8 cellular contexts compared by ENCODE assay signal in genomic region chr9:98796364-98797101, GRCh38. TPM values are rescaled to one million over a fixed set of nuclear protein-coding genes. Genes with fewer than 3 reads are reported as not detected.
DNase-seq lines count a peak whose midpoint lies in the region; ATAC-seq and TF ChIP-seq lines count a peak whose summit lies in the region.

Gene ANKS6, minus strand, starts transcription at chr9:98796555. Its CDS starts 64 bp downstream, at chr9:98796491.

- H3K4me3 ChIP-seq in left lung: peak within 1 kb of the TSS; percentile 48 to 61

- H3K9me3 ChIP-seq in left lung: no peaks in the 10 kb centered on the region

- peak; percentile 21 to 74 for DNase-seq in NCI-H446 (lab: John Stamatoyannopoulos, UW)
- no peak for DNase-seq in NCI-H446 treated with DMSO at 0.1 percent for 48 hours (lab: John Stamatoyannopoulos, UW)
- peak; percentile 66 for DNase-seq in NCI-H2171 treated with DMSO at 0.1 percent for 48 hours (lab: John Stamatoyannopoulos, UW)
- DNase-seq in activated CD4-positive, alpha-beta T cell treated with anti-CD3 and anti-CD28 coated beads, Interleukin-2, amount 10 ng/mL, durations not matched to agents 24 days and 14 days: peak; percentile 96
- peak; percentile 25 for DNase-seq in cortex of kidney (lab: John Stamatoyannopoulos, UW)
- peak; percentile 80 to 94 for DNase-seq in left lung
- DNase-seq in stimulated activated CD4-positive, alpha-beta T cell treated with anti-CD3 and anti-CD28 coated beads, Interleukin-2, amount 100 ng/mL, for 4 hours (ENCODE audit: low read depth): peak; percentile 76

- H3K4me1 ChIP-seq in left lung: peaks cover 11 to 28% of the 10 kb centered on the region in 2 donors

- peaks cover 18% of the 10 kb centered on the region for H3K9me3 Mint-ChIP-seq in activated CD4-positive, alpha-beta T cell treated with anti-CD3 and anti-CD28 coated beads, Interleukin-2, amount 10 ng/mL, durations not matched to agents 24 days and 14 days

- peak; percentile 91 for ATAC-seq in HG02885 (IDR thresholded peaks at IDR 0.05; ENCODE audit: poor library complexity, unreplicated experiment)
- peak; percentile 93 for ATAC-seq in left lung

- intact Hi-C loops in activated CD4-positive, alpha-beta T cell treated with anti-CD3 and anti-CD28 coated beads, Interleukin-2, amount 10 ng/mL, durations not matched to agents 24 days and 14 days (cut with micrococcal nuclease): no loop called here
- intact Hi-C loops in left lung (cut with DNase I): loop anchor here in 1 of 2 donors (10.0 kb wide), 1 partner anchor 262 kb away; no protein-coding TSS in a partner anchor

- H3K36me3 Mint-ChIP-seq in activated CD4-positive, alpha-beta T cell treated with anti-CD3 and anti-CD28 coated beads, Interleukin-2, amount 10 ng/mL, durations not matched to agents 24 days and 14 days (ENCODE audit: low read depth): peaks cover 3% of the 10 kb centered on the region

- peaks cover 18% of the 10 kb centered on the region for H3K27me3 Mint-ChIP-seq in activated CD4-positive, alpha-beta T cell treated with anti-CD3 and anti-CD28 coated beads, Interleukin-2, amount 10 ng/mL, durations not matched to agents 24 days and 14 days

- peak within 1 kb of the TSS; percentile 67 to 73 for H3K27ac ChIP-seq in left lung

- peaks cover 21% of the 10 kb centered on the region for H3K4me1 Mint-ChIP-seq in activated CD4-positive, alpha-beta T cell treated with anti-CD3 and anti-CD28 coated beads, Interleukin-2, amount 10 ng/mL, durations not matched to agents 24 days and 14 days

- peak; percentile 27 to 58 for TF ChIP-seq CTCF in left lung (IDR thresholded peaks at IDR 0.05)

- H3K27ac Mint-ChIP-seq in activated CD4-positive, alpha-beta T cell treated with anti-CD3 and anti-CD28 coated beads, Interleukin-2, amount 10 ng/mL, durations not matched to agents 24 days and 14 days: peak within 1 kb of the TSS; percentile 59

- H3K27me3 ChIP-seq in left lung: peaks cover 0 to 19% of the 10 kb centered on the region in 2 donors

- peak within 1 kb of the TSS; percentile 87 for H3K4me3 Mint-ChIP-seq in activated CD4-positive, alpha-beta T cell treated with anti-CD3 and anti-CD28 coated beads, Interleukin-2, amount 10 ng/mL, durations not matched to agents 24 days and 14 days

- H3K36me3 ChIP-seq in left lung: no peaks in the 10 kb centered on the region

RNA-seq across cellular contexts. Expression of gene ANKS6, which starts in this region (rescaled TPM):
- total RNA-seq in activated CD4-positive, alpha-beta T cell treated with anti-CD3 and anti-CD28 coated beads, Interleukin-2, amount 10 ng/mL, durations not matched to agents 24 days and 14 days: 13.4 and 13.6 TPM in 2 replicates
- total RNA-seq in left lung: 10 to 100 TPM; 23.4 to 26.9 TPM
